ENCODE assay signal across 33 cellular contexts in the genomic region with DNA sequence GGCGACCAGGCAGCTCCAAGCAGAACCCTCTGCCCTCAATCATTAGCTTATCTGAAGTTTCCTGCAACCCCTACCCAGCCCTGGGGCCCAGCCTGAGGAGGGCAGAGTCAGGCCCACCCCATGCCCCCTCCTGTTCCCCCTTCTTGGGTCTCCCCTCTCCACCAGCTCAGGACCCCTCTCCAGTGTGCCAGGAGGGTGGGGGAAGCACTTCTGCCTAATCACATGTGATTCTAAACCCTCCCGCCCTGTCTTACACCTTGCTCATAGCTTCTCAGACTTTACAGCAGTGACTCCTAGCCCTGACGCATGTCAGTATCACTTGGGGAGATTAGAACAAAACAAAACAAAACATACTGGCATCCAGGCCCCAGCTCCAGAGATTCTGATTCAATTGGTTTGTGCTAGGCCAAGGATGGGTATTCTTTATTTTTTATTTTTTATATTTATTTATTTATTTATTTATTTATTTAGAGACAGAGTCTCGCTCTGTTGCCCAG. TPM values are rescaled to one million over a fixed set of nuclear protein-coding genes. Genes with fewer than 3 reads are reported as not detected.
A peak's percentile ranks its signal among the peaks of the same experiment; 100 is the strongest.
DNase-seq lines count a peak whose midpoint lies in the region; ATAC-seq, FAIRE-seq and TF ChIP-seq lines count a peak whose summit lies in the region.
"Had no signal": no experiment of that assay in that cellular context is flagged by ENCODE, and none has a peak within 500 bp of the region (broad histone marks: within the 10 kb centered on the region; RNA-seq: fewer than 3 reads in every experiment).

No MANE protein-coding gene starts in this region.

- TF ChIP-seq CTCF in HEK293 (tag by site-specific recombination; IDR thresholded peaks at IDR 0.05) (no peak), RWPE2 (IDR thresholded peaks at IDR 0.05; ENCODE audit: poor library complexity, severe bottlenecking) (no peak), coronary artery (IDR thresholded peaks at IDR 0.05) (no peak), osteoblast (IDR thresholded peaks at IDR 0.05; ENCODE audit: extremely low read depth, low read depth, low read length) (no peak), kidney (IDR thresholded peaks at IDR 0.05; ENCODE audit: borderline replicate concordance, extremely low read depth, insufficient read depth) (no peak)

- H3K4me1 ChIP-seq in HEK293 (ENCODE audit: control insufficient read depth, insufficient read depth, low read length) (no peaks in the 10 kb centered on the region), RWPE2 (ENCODE audit: insufficient read depth, poor library complexity, severe bottlenecking) (peaks cover 8% of the 10 kb centered on the region), osteoblast (ENCODE audit: insufficient read depth, low read length) (peaks cover 18% of the 10 kb centered on the region), kidney (ENCODE audit: control insufficient read depth in 1 of 2, insufficient read depth in 1 of 2, low read depth in 1 of 2, low read length in 2 of 2) (peaks cover 0 to 6% of the 10 kb centered on the region in 2 donors)
- H3K4me1 ChIP-seq: colonic mucosa had no signal

- no peaks in the 10 kb centered on the region for H3K79me2 ChIP-seq in osteoblast (ENCODE audit: insufficient read depth, low read length)

- CTCF ChIA-PET in HEK293 (lab: Yijun Ruan, JAX), result interaction anchor here (0.7 kb wide), 1 partner anchor 22 kb away, joined by 4 read pairs; no protein-coding TSS in a partner anchor

- intact Hi-C loops in kidney (cut with DNase I), result no loop called here

- FAIRE-seq in kidney (lab: Jason Lieb, UNC), result no peak
- FAIRE-seq: A204.1, GM18507, H1, K562 had no signal

- H3K4me2 ChIP-seq in osteoblast (ENCODE audit: insufficient read depth, low read length), result no peak overlapping the region

- no peak overlapping the region for H2AFZ ChIP-seq in osteoblast (ENCODE audit: low read length)

- H3K27ac ChIP-seq in HEK293 (ENCODE audit: extremely low read depth, low read depth, low read length) (no peak overlapping the region), RWPE2 (ENCODE audit: poor library complexity, severe bottlenecking) (peak overlapping the region; percentile 38), coronary artery (peak overlapping the region; percentile 49 to 88), osteoblast (ENCODE audit: low read depth, low read length) (peak overlapping the region; percentile 89), kidney (ENCODE audit: low read depth in 2 of 2, low read length in 2 of 2) (peak overlapping the region in 1 of 2 donors; percentile 28)
- H3K27ac ChIP-seq: colonic mucosa, left lung had no signal

- DNase-seq in RWPE2 (ENCODE audit: low spot score) (no peak), coronary artery (ENCODE audit: low spot score) (no peak), osteoblast (ENCODE audit: insufficient read length, low spot score, missing footprints) (peak; percentile 52), GOT3 (lab: John Stamatoyannopoulos, UW) (no peak), NAMALWA (ENCODE audit: low spot score) (no peak), UCSD-AML1 (lab: John Stamatoyannopoulos, UW; ENCODE audit: unreplicated experiment) (no peak), kidney (no peak)
- DNase-seq: activated CD4-positive, alpha-beta T cell treated with anti-CD3 and anti-CD28 coated beads for 4 hours; activated CD8-positive, alpha-beta memory T cell treated with anti-CD3 and anti-CD28 coated beads for 24 hours; activated effector memory CD4-positive, alpha-beta T cell treated with Interleukin-2 at 50 U/mL for 16 hours; activated naive CD8-positive, alpha-beta T cell treated with anti-CD3 and anti-CD28 coated beads, Interleukin-2, amount 50 U/mL, for 24 hours; CD4-positive, alpha-beta memory T cell; colonic mucosa; hypothalamus; immature natural killer cell; left lung; mesendoderm; MM.1S; NCI-H1417; NCI-H2107; NCI-H446; NCI-H82; nucleus accumbens; stimulated activated CD4-positive, alpha-beta T cell treated with anti-CD3 and anti-CD28 coated beads, Interleukin-1b, Interleukin-23, amount 100 ng/mL, for 48 hours; stomach; transverse colon had no signal

- H3K27me3 ChIP-seq in RWPE2 (ENCODE audit: insufficient read depth, poor library complexity, severe bottlenecking) (no peaks in the 10 kb centered on the region), osteoblast (ENCODE audit: insufficient read depth, low read length) (no peaks in the 10 kb centered on the region)
- H3K27me3 ChIP-seq: colonic mucosa, left lung, stomach, transverse colon had no signal

- H3K4me3 ChIP-seq in HEK293 (ENCODE audit: low read depth, low read length) (no peak overlapping the region), RWPE2 (ENCODE audit: severe bottlenecking) (no peak overlapping the region), coronary artery (no peak overlapping the region), osteoblast (ENCODE audit: insufficient read depth, low read length) (no peak overlapping the region), kidney (ENCODE audit: low read length in 2 of 2) (no peak overlapping the region)
- H3K4me3 ChIP-seq: colonic mucosa, K562, left lung, skin epidermis, stomach, transverse colon had no signal

- H3K36me3 ChIP-seq in HEK293 (ENCODE audit: control insufficient read depth in 2 of 2, insufficient read depth in 1 of 2, low read length in 2 of 2) (no peaks in the 10 kb centered on the region), RWPE2 (ENCODE audit: low read depth) (no peaks in the 10 kb centered on the region), osteoblast (ENCODE audit: insufficient read depth, low read length) (no peaks in the 10 kb centered on the region), kidney (ENCODE audit: control insufficient read depth in 1 of 2, insufficient read depth in 2 of 2, low read length in 2 of 2) (no peaks in the 10 kb centered on the region)
- H3K36me3 ChIP-seq: colonic mucosa, left lung, stomach, transverse colon had no signal

- H3K9ac ChIP-seq in kidney (ENCODE audit: low read length in 2 of 2), result no peak overlapping the region

- H4K20me1 ChIP-seq in osteoblast (ENCODE audit: insufficient read depth, low read length), result no peaks in the 10 kb centered on the region

- POLR2A ChIA-PET in HEK293 (lab: Yijun Ruan, JAX), result no interaction called here

- H3K9me3 ChIP-seq in HEK293 (ENCODE audit: control insufficient read depth, insufficient read depth, low read depth, low read length) (no peaks in the 10 kb centered on the region), RWPE2 (ENCODE audit: severe bottlenecking) (no peaks in the 10 kb centered on the region), osteoblast (ENCODE audit: low read depth, low read length) (no peaks in the 10 kb centered on the region), kidney (ENCODE audit: control insufficient read depth in 1 of 2, low read length in 2 of 2) (no peaks in the 10 kb centered on the region)
- H3K9me3 ChIP-seq: colonic mucosa, left lung, stomach, transverse colon had no signal

- ATAC-seq in RWPE2 (ENCODE audit: low read depth), result peak; percentile 56; the same call in 2 of the 3 replicates
- ATAC-seq: activated naive CD8-positive, alpha-beta T cell treated with anti-CD3 and anti-CD28 coated beads, Interleukin-2, amount 50 U/mL, for 24 hours; K562; left lung; Right ventricle myocardium inferior had no signal

TF ChIP-seq in HEK293, 187 proteins besides CTCF, POLR2A, EP300 and RAD21:
- TF ChIP-seq, protein P1, sequence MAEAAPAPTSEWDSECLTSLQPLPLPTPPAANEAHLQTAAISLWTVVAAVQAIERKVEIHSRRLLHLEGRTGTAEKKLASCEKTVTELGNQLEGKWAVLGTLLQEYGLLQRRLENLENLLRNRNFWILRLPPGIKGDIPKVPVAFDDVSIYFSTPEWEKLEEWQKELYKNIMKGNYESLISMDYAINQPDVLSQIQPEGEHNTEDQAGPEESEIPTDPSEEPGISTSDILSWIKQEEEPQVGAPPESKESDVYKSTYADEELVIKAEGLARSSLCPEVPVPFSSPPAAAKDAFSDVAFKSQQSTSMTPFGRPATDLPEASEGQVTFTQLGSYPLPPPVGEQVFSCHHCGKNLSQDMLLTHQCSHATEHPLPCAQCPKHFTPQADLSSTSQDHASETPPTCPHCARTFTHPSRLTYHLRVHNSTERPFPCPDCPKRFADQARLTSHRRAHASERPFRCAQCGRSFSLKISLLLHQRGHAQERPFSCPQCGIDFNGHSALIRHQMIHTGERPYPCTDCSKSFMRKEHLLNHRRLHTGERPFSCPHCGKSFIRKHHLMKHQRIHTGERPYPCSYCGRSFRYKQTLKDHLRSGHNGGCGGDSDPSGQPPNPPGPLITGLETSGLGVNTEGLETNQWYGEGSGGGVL (tag by site-specific recombination; IDR thresholded peaks at IDR 0.05), result peak; percentile 29; the same call in 1 of the 2 replicates
- TF ChIP-seq GLIS1 (tag by site-specific recombination; IDR thresholded peaks at IDR 0.05), result no peak

RNA-seq across cellular contexts. Expression of a gene that starts 42.5 kb away (rescaled TPM):
- total RNA-seq in osteoblast (56.0 and 66.2 TPM in 2 replicates), kidney (54.8 TPM)
- 26.2 TPM for polyA plus RNA-seq in kidney (ENCODE audit: insufficient read depth, low read depth, low replicate concordance)
- total RNA-seq: CD4-positive, alpha-beta memory T cell had no signal
- polyA plus RNA-seq: CD4-positive, alpha-beta memory T cell had no signal
